In genomic region chr13:102825921-102826706, GRCh38 we compare ENCODE assay signal across 13 cellular contexts. TPM values are rescaled to one million over a fixed set of nuclear protein-coding genes. Genes with fewer than 3 reads are reported as not detected.
DNase-seq lines count a peak whose midpoint lies in the region; ATAC-seq, FAIRE-seq and TF ChIP-seq lines count a peak whose summit lies in the region.
"Had no signal": no experiment of that assay in that cellular context is flagged by ENCODE, and none has a peak within 500 bp of the region (broad histone marks: within the 10 kb centered on the region; RNA-seq: fewer than 3 reads in every experiment).

No MANE protein-coding gene starts in this region.

- H3K27ac ChIP-seq in testis, result no peak overlapping the region
- H3K27ac ChIP-seq: lower lobe of right lung had no signal

- no peaks in the 10 kb centered on the region for H3K27me3 Mint-ChIP-seq in WTC11 (ENCODE audit: low read depth)
- H3K27me3 Mint-ChIP-seq: stimulated activated memory B cell treated with anti-CD40 and anti-IgM and Interleukin-4, amounts not matched to agents 10 μg/mL and 1 μg/mL and 100 μg/mL, for 72 hours had no signal

- peak overlapping the region; percentile 77 for H3K27ac Mint-ChIP-seq in WTC11
- H3K27ac Mint-ChIP-seq: stimulated activated memory B cell treated with anti-CD40 and anti-IgM and Interleukin-4, amounts not matched to agents 10 μg/mL and 1 μg/mL and 100 μg/mL, for 72 hours had no signal

- no peak for TF ChIP-seq CTCF in HFF-Myc (IDR thresholded peaks at IDR 0.05; ENCODE audit: low read depth, low read length, missing control alignments)
- no peak for TF ChIP-seq CTCF in WTC11 (IDR thresholded peaks at IDR 0.05)
- TF ChIP-seq CTCF in testis (IDR thresholded peaks at IDR 0.05), result no peak

- ATAC-seq in WTC11 (peak; percentile 61), GM18511 (IDR thresholded peaks at IDR 0.05; ENCODE audit: unreplicated experiment) (no peak)
- ATAC-seq: lower lobe of right lung; stimulated activated memory B cell treated with anti-CD40 and anti-IgM and Interleukin-4, amounts not matched to agents 10 μg/mL and 1 μg/mL and 100 μg/mL, for 72 hours had no signal

- H3K9me3 ChIP-seq in testis, result no peaks in the 10 kb centered on the region
- H3K9me3 ChIP-seq: BE2C, lower lobe of right lung had no signal

- no peak overlapping the region for H3K4me3 Mint-ChIP-seq in WTC11
- H3K4me3 Mint-ChIP-seq: stimulated activated memory B cell treated with anti-CD40 and anti-IgM and Interleukin-4, amounts not matched to agents 10 μg/mL and 1 μg/mL and 100 μg/mL, for 72 hours had no signal

- peaks cover 14% of the 10 kb centered on the region for H3K4me1 Mint-ChIP-seq in WTC11
- H3K4me1 Mint-ChIP-seq: stimulated activated memory B cell treated with anti-CD40 and anti-IgM and Interleukin-4, amounts not matched to agents 10 μg/mL and 1 μg/mL and 100 μg/mL, for 72 hours had no signal

- WGBS in testis, 2 donors, result 86 to 91% methylated on average over 8 of the region's 8 CpGs

- H3K36me3 Mint-ChIP-seq in WTC11, result peaks cover 15% of the 10 kb centered on the region

- TF ChIP-seq POLR2A in testis (IDR thresholded peaks at IDR 0.05), result no peak

- peak overlapping the region; percentile 15 for H3K4me3 ChIP-seq in HFF-Myc (replicated peaks; ENCODE audit: low read depth, low read length)
- H3K4me3 ChIP-seq in testis, result no peak overlapping the region
- H3K4me3 ChIP-seq: lower lobe of right lung had no signal

- POLR2A ChIA-PET in WTC11 (lab: Charles Lee), result interaction anchor here (1.0 kb wide), 1 partner anchor 234 kb away, joined by 3 read pairs; no protein-coding TSS in a partner anchor

- no peaks in the 10 kb centered on the region for H3K36me3 ChIP-seq in testis (ENCODE audit: low read depth, missing control alignments)

- H3K9me3 Mint-ChIP-seq in WTC11, result no peaks in the 10 kb centered on the region
- H3K9me3 Mint-ChIP-seq: stimulated activated memory B cell treated with anti-CD40 and anti-IgM and Interleukin-4, amounts not matched to agents 10 μg/mL and 1 μg/mL and 100 μg/mL, for 72 hours had no signal

- DNase-seq in HFF-Myc (ENCODE audit: extremely low read depth, low read depth) (peak; percentile 62), WTC11 (ENCODE audit: low spot score) (no peak), glomerular endothelial cell (ENCODE audit: extremely low read depth, low read depth, low spot score) (peak; percentile 27), testis (no peak), NCI-H2029 treated with DMSO at 0.1 percent for 48 hours (lab: John Stamatoyannopoulos, UW) (no peak), cerebellar nuclear complex (lab: John Stamatoyannopoulos, UW) (no peak)
- DNase-seq: activated gamma-delta T cell, BE2C, lower lobe of right lung, NCI-H82 had no signal

- H3K27me3 ChIP-seq in testis, result no peaks in the 10 kb centered on the region
- H3K27me3 ChIP-seq: BE2C had no signal

- CTCF ChIA-PET in WTC11 (lab: Charles Lee), result no interaction called here

- intact Hi-C loops in testis (cut with DNase I; ENCODE audit: low total_unique reads), result no loop called here

- H3K4me1 ChIP-seq in testis, result no peaks in the 10 kb centered on the region
- H3K4me1 ChIP-seq: BE2C, lower lobe of right lung had no signal

- peak; percentile 96 for FAIRE-seq in A204.1 (lab: Jason Lieb, UNC)

TF ChIP-seq in WTC11, 78 proteins besides CTCF, POLR2A, EP300 and RAD21 (continues in another document):
- no peak for TF ChIP-seq JUN (CRISPR knock-in tag; IDR thresholded peaks at IDR 0.05)
- no peak for TF ChIP-seq ZNF425 (CRISPR knock-in tag; conservative IDR thresholded peaks at IDR 0.05)
- TF ChIP-seq USF2 (CRISPR knock-in tag; IDR thresholded peaks at IDR 0.05), result no peak
- no peak for TF ChIP-seq AFF4 (CRISPR knock-in tag; IDR thresholded peaks at IDR 0.05; ENCODE audit: borderline replicate concordance)
- TF ChIP-seq NR1H2 (CRISPR knock-in tag; IDR thresholded peaks at IDR 0.05), result no peak
- TF ChIP-seq NFYB (CRISPR knock-in tag; conservative IDR thresholded peaks at IDR 0.05; ENCODE audit: low read depth), result no peak
- TF ChIP-seq RORB (CRISPR knock-in tag; IDR thresholded peaks at IDR 0.05), result no peak
- no peak for TF ChIP-seq ZNF317 (CRISPR knock-in tag; IDR thresholded peaks at IDR 0.05; ENCODE audit: borderline replicate concordance, low read depth)
- TF ChIP-seq ZNF121 (CRISPR knock-in tag; IDR thresholded peaks at IDR 0.05), result no peak
- no peak for TF ChIP-seq CREB1 (CRISPR knock-in tag; IDR thresholded peaks at IDR 0.05)

RNA-seq across cellular contexts. Expression of gene ERCC5, which starts 19.7 kb away (rescaled TPM):
- 15.6 to 26.5 TPM (median 20.3 TPM) in 3 replicates for total RNA-seq in WTC11 (2021)
- total RNA-seq in glomerular endothelial cell, result 41.4 and 48.5 TPM in 2 replicates
- 10 to 100 TPM; 49.9 to 54.9 TPM for total RNA-seq in testis
- polyA plus RNA-seq in testis (ENCODE audit: insufficient read depth, low read depth, low replicate concordance), result 43.9 TPM

RNA-seq across cellular contexts. Expression of gene BIVM, which starts 27.2 kb away (rescaled TPM):
- total RNA-seq in WTC11 (2021) (8.9 to 10.4 TPM (median 10.2 TPM) in 3 replicates), glomerular endothelial cell (15.5 and 17.6 TPM in 2 replicates), testis (1 to 10 TPM; 8.4 to 9.1 TPM)
- 4.7 TPM for polyA plus RNA-seq in testis (ENCODE audit: insufficient read depth, low read depth, low replicate concordance)

RNA-seq across cellular contexts. Expression of gene POGLUT2, which starts 27.3 kb away (rescaled TPM):
- 17.2 to 21.8 TPM (median 20.8 TPM) in 3 replicates for total RNA-seq in WTC11 (2021)
- 20.6 and 22.1 TPM in 2 replicates for total RNA-seq in glomerular endothelial cell
- total RNA-seq in testis, result 1 to 10 TPM; 2.5 to 4.1 TPM
- polyA plus RNA-seq in testis (ENCODE audit: insufficient read depth, low read depth, low replicate concordance), result 3.9 TPM

RNA-seq across cellular contexts. Expression of gene TEX30, which starts 52.5 kb away (rescaled TPM):
- total RNA-seq in WTC11 (2021) (8.0 to 8.9 TPM (median 8.4 TPM) in 3 replicates), glomerular endothelial cell (13.1 and 20.4 TPM in 2 replicates), testis (100 to 1,000 TPM in 1 of 2 donors, 10 to 100 TPM in 1; 80.1 to 123 TPM)
- 241 TPM for polyA plus RNA-seq in testis (ENCODE audit: insufficient read depth, low read depth, low replicate concordance)

Comparison
In these comparisons a context has a peak if more than half of its experiments do, and no peak if none do; other contexts are left out.
1. DNase-seq: peak in HFF-Myc (single experiment) and glomerular endothelial cell (single experiment); none in WTC11 (single experiment), testis (single experiment), NCI-H2029 treated with DMSO at 0.1 percent for 48 hours (single experiment) and cerebellar nuclear complex (0 of 2).